1 cellular context compared by ENCODE assay signal in genomic region chr17:66304304-66305174, GRCh38.
A peak's percentile ranks its signal among the peaks of the same experiment; 100 is the strongest.
TF ChIP-seq lines count a peak whose summit lies in the region.

No MANE protein-coding gene starts in this region.

TF ChIP-seq in K562, 482 proteins besides CTCF, POLR2A, EP300 and RAD21 (continued from another document):
- TF ChIP-seq SFPQ (IDR thresholded peaks at IDR 0.05; ENCODE audit: low read depth, low read length) (no peak), SPI1 (IDR thresholded peaks at IDR 0.05; ENCODE audit: borderline replicate concordance, low read depth, low read length) (no peak), ZNF184 (CRISPR knock-in tag; IDR thresholded peaks at IDR 0.05) (no peak), COPS2 (conservative IDR thresholded peaks at IDR 0.05) (no peak), STAT5B (CRISPR knock-in tag; IDR thresholded peaks at IDR 0.05) (no peak), RBM15 (IDR thresholded peaks at IDR 0.05; ENCODE audit: insufficient read depth, low read length) (no peak), ZNF23 (CRISPR knock-in tag; IDR thresholded peaks at IDR 0.05) (no peak), NFIC (IDR thresholded peaks at IDR 0.05) (no peak), RBBP5 (IDR thresholded peaks at IDR 0.05; ENCODE audit: borderline replicate concordance, insufficient read depth, low read length, poor library complexity, severe bottlenecking) (peak; percentile 69), AFF1 (IDR thresholded peaks at IDR 0.05; ENCODE audit: low read depth in 1 of 2, partially characterized antibody in 2 of 2) (no peak), ZNF584 (CRISPR knock-in tag; IDR thresholded peaks at IDR 0.05; ENCODE audit: low read depth) (no peak), NR2C1 (IDR thresholded peaks at IDR 0.05) (peak; percentile 21; the same call in 1 of the 2 replicates), NR2C1 (tag; IDR thresholded peaks at IDR 0.05) (no peak), GTF3C2 (IDR thresholded peaks at IDR 0.05; ENCODE audit: borderline replicate concordance, extremely low read depth, insufficient read length) (no peak), ZEB2 (IDR thresholded peaks at IDR 0.05) (no peak), THAP7 (CRISPR knock-in tag; IDR thresholded peaks at IDR 0.05) (no peak), CBX8 (IDR thresholded peaks at IDR 0.05; ENCODE audit: borderline replicate concordance, extremely low read depth, low read depth, low read length, poor library complexity, severe bottlenecking) (no peak), BRD9 (IDR thresholded peaks at IDR 0.05; ENCODE audit: low read depth, partially characterized antibody) (no peak), NFIX (CRISPR knock-in tag; IDR thresholded peaks at IDR 0.05; ENCODE audit: low read depth) (no peak), ZNF311 (CRISPR knock-in tag; IDR thresholded peaks at IDR 0.05) (no peak), NCOA6 (IDR thresholded peaks at IDR 0.05) (no peak), HNRNPK (IDR thresholded peaks at IDR 0.05; ENCODE audit: low read depth, low read length, poor library complexity, severe bottlenecking) (no peak), RERE (CRISPR knock-in tag; IDR thresholded peaks at IDR 0.05; ENCODE audit: borderline replicate concordance) (no peak), LARP7 (IDR thresholded peaks at IDR 0.05) (no peak), HDAC1 (IDR thresholded peaks at IDR 0.05) (no peak), C11orf30 (IDR thresholded peaks at IDR 0.05; ENCODE audit: low read depth) (no peak)
